Comparison of ENCODE assay signal across 20 cellular contexts in the genomic region with DNA sequence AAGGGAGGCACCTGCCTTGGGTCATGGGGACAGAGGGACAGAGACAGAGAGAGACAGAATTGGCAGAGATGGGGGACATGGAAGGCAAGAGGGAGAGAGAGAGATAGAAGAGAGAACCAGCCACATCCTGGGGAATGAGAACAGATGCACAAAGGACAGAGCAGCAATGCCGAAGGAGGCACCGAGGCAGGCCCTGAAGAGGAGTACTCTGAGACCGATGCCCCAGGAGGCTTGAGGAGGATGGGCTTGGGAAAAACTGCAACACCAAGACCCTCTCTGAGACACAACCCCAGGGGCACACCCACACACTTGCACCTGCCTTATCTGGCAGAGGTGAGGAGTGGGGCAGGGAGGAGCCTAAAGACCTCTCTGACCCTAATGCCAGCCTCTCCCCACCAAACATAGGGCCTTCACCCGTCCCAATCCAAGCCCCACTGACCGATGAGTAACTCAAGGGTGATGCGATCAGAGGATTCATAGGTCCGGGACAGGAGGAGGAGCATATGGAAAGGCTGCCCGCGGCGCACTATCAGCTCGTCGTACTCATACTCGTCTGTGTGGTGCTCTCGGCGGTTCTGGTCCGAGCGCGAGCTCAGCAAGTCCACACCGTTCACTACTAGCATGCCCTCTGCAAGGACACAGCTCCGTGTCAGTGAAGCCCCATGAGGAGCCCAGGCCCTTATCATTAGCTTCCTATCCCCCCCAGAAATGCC.
"Had no signal": no experiment of that assay in that cellular context is flagged by ENCODE, and none has a peak within 500 bp of the region (broad histone marks: within the 10 kb centered on the region; RNA-seq: fewer than 3 reads in every experiment).

No MANE protein-coding gene starts in this region.

- H3K27ac Mint-ChIP-seq: activated B cell treated with CpG ODN at 0.5 μM for 24 hours; activated CD4-positive, alpha-beta memory T cell treated with anti-CD3 and anti-CD28 coated beads for 36 hours; dendritic cell treated with granulocyte-macrophage colony-stimulating factor and Interleukin-4, amounts not matched to agents 40 ng/mL and 50 ng/mL, for 4 days; stimulated activated naive CD8-positive, alpha-beta T cell treated with anti-CD3 and anti-CD28 coated beads, Interleukin-15, Interleukin-2, amounts not matched to agents 100 ng/mL and 50 ng/mL, for 24 hours; T-helper 17 cell had no signal

- H3K36me3 ChIP-seq: uterus had no signal

- H3K27me3 Mint-ChIP-seq: activated B cell treated with CpG ODN at 0.5 μM for 24 hours; activated CD4-positive, alpha-beta memory T cell treated with anti-CD3 and anti-CD28 coated beads for 36 hours; dendritic cell treated with granulocyte-macrophage colony-stimulating factor and Interleukin-4, amounts not matched to agents 40 ng/mL and 50 ng/mL, for 4 days; stimulated activated naive CD8-positive, alpha-beta T cell treated with anti-CD3 and anti-CD28 coated beads, Interleukin-15, Interleukin-2, amounts not matched to agents 100 ng/mL and 50 ng/mL, for 24 hours; T-helper 17 cell had no signal

- H3K4me3 Mint-ChIP-seq: activated B cell treated with CpG ODN at 0.5 μM for 24 hours; activated CD4-positive, alpha-beta memory T cell treated with anti-CD3 and anti-CD28 coated beads for 36 hours; dendritic cell treated with granulocyte-macrophage colony-stimulating factor and Interleukin-4, amounts not matched to agents 40 ng/mL and 50 ng/mL, for 4 days; stimulated activated naive CD8-positive, alpha-beta T cell treated with anti-CD3 and anti-CD28 coated beads, Interleukin-15, Interleukin-2, amounts not matched to agents 100 ng/mL and 50 ng/mL, for 24 hours; T-helper 17 cell had no signal

- H3K4me1 ChIP-seq: gastrocnemius medialis, prostate gland, uterus had no signal

- H3K9me3 ChIP-seq: esophagus muscularis mucosa, gastrocnemius medialis, prostate gland, tibial nerve, uterus had no signal

- H3K27me3 ChIP-seq: esophagus muscularis mucosa, gastrocnemius medialis, tibial nerve, uterus had no signal

- DNase-seq: activated B cell treated with CpG ODN at 0.5 μM for 24 hours; activated CD4-positive, alpha-beta memory T cell treated with anti-CD3 and anti-CD28 coated beads for 36 hours; activated CD4-positive, alpha-beta T cell treated with anti-CD3 and anti-CD28 coated beads for 4 hours; activated naive CD4-positive, alpha-beta T cell treated with Interleukin-2 at 50 U/mL for 16 hours; activated T-cell treated with anti-CD3 and anti-CD28 coated beads, Interleukin-2, amount 50 U/mL, for 48 hours; caudate nucleus; effector CD4-positive, alpha-beta T cell; gastrocnemius medialis; head of caudate nucleus; hypothalamus; mesenchymal stem cell; stimulated activated CD4-positive, alpha-beta T cell treated with anti-CD3 and anti-CD28 coated beads, Interleukin-12 subunit alpha, Interleukin-12 subunit beta, amount 100 ng/mL, for 4 hours; stimulated activated CD4-positive, alpha-beta T cell treated with anti-CD3 and anti-CD28 coated beads, Interleukin-4, amount 100 ng/mL, for 4 hours; T-helper 17 cell; uterus had no signal

- H3K9me3 Mint-ChIP-seq: activated B cell treated with CpG ODN at 0.5 μM for 24 hours; activated CD4-positive, alpha-beta memory T cell treated with anti-CD3 and anti-CD28 coated beads for 36 hours; dendritic cell treated with granulocyte-macrophage colony-stimulating factor and Interleukin-4, amounts not matched to agents 40 ng/mL and 50 ng/mL, for 4 days; stimulated activated naive CD8-positive, alpha-beta T cell treated with anti-CD3 and anti-CD28 coated beads, Interleukin-15, Interleukin-2, amounts not matched to agents 100 ng/mL and 50 ng/mL, for 24 hours had no signal

- H3K27ac ChIP-seq: esophagus muscularis mucosa, gastrocnemius medialis, prostate gland, uterus had no signal

- H3K4me3 ChIP-seq: esophagus muscularis mucosa, gastrocnemius medialis, prostate gland, tibial nerve, uterus had no signal

- ATAC-seq: gastrocnemius medialis, T-helper 17 cell had no signal

- H3K4me1 Mint-ChIP-seq: activated B cell treated with CpG ODN at 0.5 μM for 24 hours had no signal
